Comparison of ENCODE assay signal across 17 cellular contexts in the genomic region with DNA sequence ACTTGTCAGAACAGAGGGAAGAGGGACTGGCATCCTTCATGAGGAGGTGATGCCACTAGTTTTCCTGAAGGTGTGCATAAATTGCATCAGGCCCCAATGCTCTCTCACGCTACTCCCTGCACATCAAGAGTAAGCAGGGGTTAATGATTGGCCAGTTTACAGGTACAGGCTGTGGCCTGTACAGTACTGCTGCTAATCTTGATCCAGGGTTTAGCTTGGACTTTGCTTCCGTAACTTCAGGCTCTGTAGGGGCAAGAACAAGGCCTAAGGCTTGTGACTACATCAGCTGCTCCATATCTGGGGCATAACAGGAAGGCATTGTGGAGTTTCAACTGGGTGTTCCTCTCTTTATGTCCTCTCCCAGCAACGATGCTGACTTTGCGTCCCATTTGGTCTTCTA.
"Had no signal": no experiment of that assay in that cellular context is flagged by ENCODE, and none has a peak within 500 bp of the region (broad histone marks: within the 10 kb centered on the region; RNA-seq: fewer than 3 reads in every experiment).

No MANE protein-coding gene starts in this region.

- H3K4me1 Mint-ChIP-seq: naive thymus-derived CD8-positive, alpha-beta T cell; stimulated activated naive B cell treated with anti-CD40 and anti-IgM and Interleukin-4, amounts not matched to agents 10 μg/mL and 1 μg/mL and 100 μg/mL, for 72 hours; T-helper 17 cell had no signal

- H3K9me3 Mint-ChIP-seq: naive thymus-derived CD8-positive, alpha-beta T cell had no signal

- H3K4me3 Mint-ChIP-seq: activated naive CD8-positive, alpha-beta T cell; naive thymus-derived CD8-positive, alpha-beta T cell; stimulated activated naive B cell treated with anti-CD40 and anti-IgM and Interleukin-4, amounts not matched to agents 10 μg/mL and 1 μg/mL and 100 μg/mL, for 72 hours; T-helper 17 cell had no signal

- DNase-seq: activated CD4-positive, alpha-beta T cell treated with anti-CD3 and anti-CD28 coated beads for 1 hour; activated CD4-positive, alpha-beta T cell treated with anti-CD3 and anti-CD28 coated beads, Interleukin-2, amount 50 U/mL, for 48 hours; activated gamma-delta T cell treated with Interleukin-2 at 50 U/mL for 16 hours; foreskin keratinocyte; glutamatergic neuron; hypothalamus; left ventricle myocardium inferior; naive thymus-derived CD8-positive, alpha-beta T cell; ovary; stimulated activated naive B cell treated with anti-CD40 and anti-IgM and Interleukin-4, amounts not matched to agents 10 μg/mL and 1 μg/mL and 100 μg/mL, for 72 hours; T-helper 17 cell; thyroid gland had no signal

- H3K9me3 ChIP-seq: ovary, thyroid gland, vagina had no signal

- H3K27ac Mint-ChIP-seq: activated naive CD8-positive, alpha-beta T cell; naive thymus-derived CD8-positive, alpha-beta T cell; stimulated activated naive B cell treated with anti-CD40 and anti-IgM and Interleukin-4, amounts not matched to agents 10 μg/mL and 1 μg/mL and 100 μg/mL, for 72 hours; T-helper 17 cell had no signal

- H3K27ac ChIP-seq: epithelial cell of prostate, foreskin keratinocyte, left ventricle myocardium inferior, ovary, thyroid gland, vagina, VCaP had no signal

- H3K27me3 ChIP-seq: ovary, thyroid gland, vagina had no signal

- H3K36me3 ChIP-seq: left ventricle myocardium inferior, ovary, thyroid gland, vagina had no signal

- ATAC-seq: foreskin keratinocyte; naive thymus-derived CD8-positive, alpha-beta T cell; sciatic nerve; stimulated activated naive B cell treated with anti-CD40 and anti-IgM and Interleukin-4, amounts not matched to agents 10 μg/mL and 1 μg/mL and 100 μg/mL, for 72 hours; T-helper 17 cell had no signal

- H3K36me3 Mint-ChIP-seq: activated naive CD8-positive, alpha-beta T cell; naive thymus-derived CD8-positive, alpha-beta T cell; stimulated activated naive B cell treated with anti-CD40 and anti-IgM and Interleukin-4, amounts not matched to agents 10 μg/mL and 1 μg/mL and 100 μg/mL, for 72 hours had no signal

- H3K4me3 ChIP-seq: left ventricle myocardium inferior, ovary, thyroid gland, vagina had no signal

- H3K4me1 ChIP-seq: foreskin keratinocyte, vagina had no signal
